8 cellular contexts compared by ENCODE assay signal in genomic region chr15:43329222-43329959, GRCh38. TPM values are rescaled to one million over a fixed set of nuclear protein-coding genes. Genes with fewer than 3 reads are reported as not detected.
DNase-seq lines count a peak whose midpoint lies in the region; ATAC-seq, FAIRE-seq and TF ChIP-seq lines count a peak whose summit lies in the region.

No MANE protein-coding gene starts in this region.

- WGBS in small intestine, 3 donors, result 6 to 14% (median 13%) methylated on average over 38 of the region's 38 CpGs

- H3K4me3 ChIP-seq in Karpas-422 (ENCODE audit: low read length) (peak overlapping the region; percentile 90), astrocyte of the cerebellum (ENCODE audit: low read depth, low read length) (peak overlapping the region; percentile 56), iPS-20b (ENCODE audit: low read length) (peak overlapping the region; percentile 85), small intestine (ENCODE audit: low read depth in 1 of 2, low read length in 2 of 2) (peak overlapping the region; percentile 58 to 68), HAP-1 (no peak overlapping the region)

- H3K9me3 ChIP-seq in Karpas-422 (ENCODE audit: low read length) (no peaks in the 10 kb centered on the region), iPS-20b (ENCODE audit: insufficient read depth, low read depth, low read length) (no peaks in the 10 kb centered on the region), small intestine (ENCODE audit: control insufficient read depth, low read depth) (no peaks in the 10 kb centered on the region), HAP-1 (no peaks in the 10 kb centered on the region)

- no peak overlapping the region for H2AFZ ChIP-seq in Karpas-422 (ENCODE audit: low read length)

- peaks cover 48% of the 10 kb centered on the region for H3K79me2 ChIP-seq in Karpas-422 (ENCODE audit: low read length)

- H4K20me1 ChIP-seq in Karpas-422 (ENCODE audit: insufficient read depth, low read depth, low read length), result peaks cover 13% of the 10 kb centered on the region

- H3K27ac ChIP-seq in Karpas-422 (ENCODE audit: low read length) (peak overlapping the region; percentile 73), iPS-20b (ENCODE audit: low read length) (no peak overlapping the region), small intestine (ENCODE audit: low read depth in 1 of 2, low read length in 1 of 2) (peak overlapping the region; percentile 93 to 98)

- H3K9ac ChIP-seq in Karpas-422 (ENCODE audit: low read length) (peak overlapping the region; percentile 95), iPS-20b (ENCODE audit: low read depth, low read length) (peak overlapping the region; percentile 92)

- H3K36me3 ChIP-seq in Karpas-422 (ENCODE audit: insufficient read depth, low read length) (peaks cover 20% of the 10 kb centered on the region), iPS-20b (ENCODE audit: insufficient read depth, low read depth, low read length) (peaks cover 20% of the 10 kb centered on the region), small intestine (ENCODE audit: control insufficient read depth in 2 of 2, insufficient read depth in 2 of 2, low read length in 2 of 2) (no peaks in the 10 kb centered on the region), HAP-1 (replicated peaks) (no peaks in the 10 kb centered on the region)

- no peak for FAIRE-seq in small intestine (lab: Jason Lieb, UNC)
- FAIRE-seq in RCC 7860 (lab: Jason Lieb, UNC), result no peak

- no peak for ATAC-seq in GM21526 (IDR thresholded peaks at IDR 0.05; ENCODE audit: low FRiP score, unreplicated experiment)

- H3K27me3 ChIP-seq in Karpas-422 (ENCODE audit: low read length) (no peaks in the 10 kb centered on the region), iPS-20b (ENCODE audit: insufficient read depth, low read length) (peaks cover 7% of the 10 kb centered on the region; the same call in 1 of the 2 replicates), small intestine (ENCODE audit: control insufficient read depth in 2 of 2, insufficient read depth in 2 of 2, low read length in 2 of 2) (no peaks in the 10 kb centered on the region), HAP-1 (ENCODE audit: low read depth) (peaks cover 16% of the 10 kb centered on the region)

- peak overlapping the region; percentile 87 for H3K4me2 ChIP-seq in Karpas-422 (ENCODE audit: low read depth, low read length, poor library complexity, severe bottlenecking)

- H3K4me1 ChIP-seq in Karpas-422 (ENCODE audit: low read length), result peaks cover 53% of the 10 kb centered on the region
- peaks cover 15% of the 10 kb centered on the region for H3K4me1 ChIP-seq in iPS-20b (ENCODE audit: insufficient read depth, low read length)
- H3K4me1 ChIP-seq in small intestine (ENCODE audit: control insufficient read depth in 2 of 2, insufficient read depth in 1 of 2, low read depth in 1 of 2, low read length in 1 of 2), result peaks cover 5 to 7% of the 10 kb centered on the region in 2 donors
- H3K4me1 ChIP-seq in HAP-1, result no peaks in the 10 kb centered on the region

- TF ChIP-seq CTCF in astrocyte of the cerebellum (IDR thresholded peaks at IDR 0.05; ENCODE audit: low read depth, low read length, missing control alignments), result no peak

- H3K9me2 ChIP-seq in Karpas-422 (replicated peaks; ENCODE audit: insufficient read depth, low read length), result no peaks in the 10 kb centered on the region

- DNase-seq in COLO668 (lab: John Stamatoyannopoulos, UW; ENCODE audit: unreplicated experiment) (peak; percentile 61), Karpas-422 (no peak), astrocyte of the cerebellum (ENCODE audit: low read depth) (peak; percentile 12), small intestine (peak; percentile 20), RCC 7860 (ENCODE audit: low spot score) (no peak), HAP-1 (ENCODE audit: low spot score in 2 of 2) (no peak)

- in situ Hi-C loops in astrocyte of the cerebellum (cut with HindIII; ENCODE audit: low sequenced_read_pairs) (no loop called here), HAP-1 (cut with MboI; ENCODE audit: low sequenced_read_pairs) (no loop called here)

RNA-seq across cellular contexts. Expression of gene LCMT2, which starts 1.0 kb away (rescaled TPM):
- total RNA-seq in Karpas-422 (2014; rRNA removed; shearing (Covaris generic); ENCODE audit: low replicate concordance), result 10.0 and 11.1 TPM in 2 replicates
- polyA plus RNA-seq in small intestine, result 1 to 10 TPM; 3.2 to 5.1 (median 3.8) TPM

RNA-seq across cellular contexts. Expression of gene TGM7, which starts 27.3 kb away (rescaled TPM):
- not detected in 2 replicates for total RNA-seq in Karpas-422 (2014; rRNA removed; shearing (Covaris generic); ENCODE audit: low replicate concordance)
- not detected for polyA plus RNA-seq in small intestine

RNA-seq across cellular contexts. Expression of gene ZSCAN29, which starts 41.5 kb away (rescaled TPM):
- 43.3 and 98.2 TPM in 2 replicates for total RNA-seq in Karpas-422 (2014; rRNA removed; shearing (Covaris generic); ENCODE audit: low replicate concordance)
- 1 to 10 TPM; 7.0 to 9.2 (median 7.6) TPM for polyA plus RNA-seq in small intestine

RNA-seq across cellular contexts. Expression of gene TUBGCP4, which starts 41.5 kb away (rescaled TPM):
- total RNA-seq in Karpas-422 (2014; rRNA removed; shearing (Covaris generic); ENCODE audit: low replicate concordance), result 16.4 and 35.0 TPM in 2 replicates
- polyA plus RNA-seq in small intestine, result 1 to 10 TPM; 3.2 to 7.9 (median 4.2) TPM

Comparison
In these comparisons a context has a peak if more than half of its experiments do, and no peak if none do; other contexts are left out.
1. DNase-seq: peak in COLO668 (single experiment), astrocyte of the cerebellum (single experiment) and small intestine (single experiment); none in Karpas-422 (single experiment), RCC 7860 (single experiment) and HAP-1 (0 of 2).